21 cellular contexts compared by ENCODE assay signal in the genomic region with DNA sequence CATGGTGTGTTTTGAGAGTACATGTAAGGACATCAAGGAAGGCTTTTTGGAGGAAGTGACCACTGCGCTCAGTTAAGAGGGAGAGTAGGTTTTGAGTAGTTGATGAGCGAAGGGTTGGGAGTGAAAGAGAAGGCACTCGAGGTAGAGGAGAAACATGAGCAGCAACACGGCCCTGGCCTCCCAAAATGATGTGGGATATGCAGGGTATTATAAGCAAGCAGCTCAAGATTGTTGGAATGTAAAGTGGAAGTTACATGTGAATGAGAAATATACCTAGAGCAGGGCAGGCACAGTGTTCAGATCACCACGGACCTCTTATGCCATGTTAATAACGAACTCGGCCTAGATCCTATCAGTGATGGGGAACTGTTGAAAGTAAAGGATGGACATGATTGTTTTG. TPM values are rescaled to one million over a fixed set of nuclear protein-coding genes. Genes with fewer than 3 reads are reported as not detected.
DNase-seq lines count a peak whose midpoint lies in the region; ATAC-seq, FAIRE-seq and TF ChIP-seq lines count a peak whose summit lies in the region.
"Had no signal": no experiment of that assay in that cellular context is flagged by ENCODE, and none has a peak within 500 bp of the region (broad histone marks: within the 10 kb centered on the region; RNA-seq: fewer than 3 reads in every experiment).

No MANE protein-coding gene starts in this region.

- peaks cover 33% of the 10 kb centered on the region for H3K36me3 ChIP-seq in DOHH2 (ENCODE audit: control insufficient read depth, low read length)
- H3K36me3 ChIP-seq: esophagus muscularis mucosa, pancreas, WERI-Rb-1 had no signal

- ATAC-seq in naive B cell (ENCODE audit: low read depth in 2 of 2) (no peak), left lobe of liver (no peak)
- ATAC-seq: pancreas had no signal

- TF ChIP-seq CTCF in DOHH2 (IDR thresholded peaks at IDR 0.05; ENCODE audit: low read depth, low read length, poor library complexity, severe bottlenecking) (no peak), D721Med (IDR thresholded peaks at IDR 0.05; ENCODE audit: insufficient read depth, missing control alignments) (no peak)

- H3K4me3 ChIP-seq in DOHH2 (ENCODE audit: low read length) = peak overlapping the region; percentile 90
- H3K4me3 ChIP-seq: esophagus muscularis mucosa, pancreas had no signal

- H3K4me3 Mint-ChIP-seq in activated CD4-positive, alpha-beta memory T cell treated with anti-CD3 and anti-CD28 coated beads, Interleukin-2, amount 10 ng/mL, durations not matched to agents 7 days and 5 days = peak overlapping the region; percentile 31
- peak overlapping the region in 1 of 8 donors; percentile 26 for H3K4me3 Mint-ChIP-seq in naive B cell
- H3K4me3 Mint-ChIP-seq: HFFc6 had no signal

- peaks cover 28% of the 10 kb centered on the region for H3K36me3 Mint-ChIP-seq in activated CD4-positive, alpha-beta memory T cell treated with anti-CD3 and anti-CD28 coated beads, Interleukin-2, amount 10 ng/mL, durations not matched to agents 7 days and 5 days (ENCODE audit: low read depth)
- peaks cover 0 to 12% of the 10 kb centered on the region in 2 donors for H3K36me3 Mint-ChIP-seq in naive B cell

- peak overlapping the region; percentile 98 for H3K4me2 ChIP-seq in DOHH2 (ENCODE audit: low read length)

- H3K27me3 ChIP-seq in DOHH2 (ENCODE audit: control insufficient read depth, low read length) = no peaks in the 10 kb centered on the region
- H3K27me3 ChIP-seq: esophagus muscularis mucosa, pancreas had no signal

- peak overlapping the region; percentile 98 for H3K27ac ChIP-seq in DOHH2 (ENCODE audit: low read depth, low read length)
- H3K27ac ChIP-seq: 22Rv1, esophagus muscularis mucosa, pancreas, WERI-Rb-1 had no signal

- H3K9me3 ChIP-seq in DOHH2 (ENCODE audit: control insufficient read depth, insufficient read depth, low read length) = no peaks in the 10 kb centered on the region
- H3K9me3 ChIP-seq: esophagus muscularis mucosa, pancreas had no signal

- no peaks in the 10 kb centered on the region for H3K9me3 Mint-ChIP-seq in activated CD4-positive, alpha-beta memory T cell treated with anti-CD3 and anti-CD28 coated beads, Interleukin-2, amount 10 ng/mL, durations not matched to agents 7 days and 5 days
- no peaks in the 10 kb centered on the region for H3K9me3 Mint-ChIP-seq in naive B cell
- H3K9me3 Mint-ChIP-seq: HFFc6 had no signal

- H3F3A ChIP-seq in DOHH2 (ENCODE audit: control insufficient read depth, insufficient read depth) = peaks cover 33% of the 10 kb centered on the region

- POLR2A ChIA-PET in activated CD4-positive, alpha-beta memory T cell treated with anti-CD3 and anti-CD28 coated beads, Interleukin-2, amount 10 ng/mL, durations not matched to agents 7 days and 5 days (lab: Charles Lee) = interaction anchor here (1.1 to 8.8 kb wide), 8 partner anchors 9 to 191 kb away, joined by 3 to 123 read pairs (median 17); a partner anchor contains a TSS

- H3K27ac Mint-ChIP-seq in activated CD4-positive, alpha-beta memory T cell treated with anti-CD3 and anti-CD28 coated beads, Interleukin-2, amount 10 ng/mL, durations not matched to agents 7 days and 5 days = peak overlapping the region; percentile 96
- H3K27ac Mint-ChIP-seq in naive B cell = peak overlapping the region; percentile 40 to 99 (median 94)
- H3K27ac Mint-ChIP-seq: HFFc6 had no signal

- no peaks in the 10 kb centered on the region for H3K9me2 ChIP-seq in DOHH2 (replicated peaks; ENCODE audit: control insufficient read depth, low read length)

- FAIRE-seq in D721Med (lab: Jason Lieb, UNC) = no peak
- FAIRE-seq: astrocyte, G401.6, pancreas had no signal

- H3K79me2 ChIP-seq in DOHH2 (ENCODE audit: control insufficient read depth, low read length) = peaks cover 32% of the 10 kb centered on the region

- H3K27me3 Mint-ChIP-seq in activated CD4-positive, alpha-beta memory T cell treated with anti-CD3 and anti-CD28 coated beads, Interleukin-2, amount 10 ng/mL, durations not matched to agents 7 days and 5 days = no peaks in the 10 kb centered on the region
- H3K27me3 Mint-ChIP-seq in naive B cell = no peaks in the 10 kb centered on the region

- peaks cover 27% of the 10 kb centered on the region for H3K4me1 Mint-ChIP-seq in activated CD4-positive, alpha-beta memory T cell treated with anti-CD3 and anti-CD28 coated beads, Interleukin-2, amount 10 ng/mL, durations not matched to agents 7 days and 5 days
- peaks cover 34 to 49% (median 36%) of the 10 kb centered on the region in 3 donors for H3K4me1 Mint-ChIP-seq in naive B cell

- H4K20me1 ChIP-seq in DOHH2 (ENCODE audit: control insufficient read depth, insufficient read depth, low read depth, low read length) = no peaks in the 10 kb centered on the region; the same call in 1 of the 2 replicates

- CTCF ChIA-PET in activated CD4-positive, alpha-beta memory T cell treated with anti-CD3 and anti-CD28 coated beads, Interleukin-2, amount 10 ng/mL, durations not matched to agents 7 days and 5 days (lab: Charles Lee) = interaction anchor here (2.0 to 2.1 kb wide), 2 partner anchors 33 to 193 kb away, joined by 5 to 13 read pairs; a partner anchor contains a TSS

- peak; percentile 34 for DNase-seq in SIG-M5 treated with dmso at 0.1 percent for 504 hours (lab: John Stamatoyannopoulos, UW; ENCODE audit: unreplicated experiment)
- DNase-seq in SIG-M5 (lab: John Stamatoyannopoulos, UW) = no peak
- DNase-seq in activated CD4-positive, alpha-beta memory T cell treated with anti-CD3 and anti-CD28 coated beads, Interleukin-2, amount 10 ng/mL, durations not matched to agents 7 days and 5 days = no peak
- DNase-seq in naive B cell = no peak
- DNase-seq in left lobe of liver (ENCODE audit: low spot score) = no peak
- no peak for DNase-seq in NCI-H2171 treated with DMSO at 0.1 percent for 48 hours (lab: John Stamatoyannopoulos, UW)
- no peak for DNase-seq in D721Med (ENCODE audit: insufficient read length, low spot score)
- DNase-seq: dermis blood vessel endothelial cell, glutamatergic neuron, HFFc6, islet precursor cell, NCI-H1417 treated with DMSO at 0.1 percent for 48 hours, NCI-H345, pancreas, WERI-Rb-1 had no signal

- H3K4me1 ChIP-seq in DOHH2 (ENCODE audit: control insufficient read depth, low read length) = peaks cover 53% of the 10 kb centered on the region

RNA-seq across cellular contexts. Expression of a gene that starts 2.1 kb away (rescaled TPM):
- total RNA-seq in activated CD4-positive, alpha-beta memory T cell treated with anti-CD3 and anti-CD28 coated beads, Interleukin-2, amount 10 ng/mL, durations not matched to agents 7 days and 5 days = 1,000 to 10,000 TPM; 1,463 to 1,491 TPM
- 1,000 to 10,000 TPM; 2,706 to 4,844 (median 2,864) TPM for polyA plus RNA-seq in naive B cell (ENCODE audit: low read depth in 6 of 6)
- 22.3 TPM for total RNA-seq in left lobe of liver

RNA-seq across cellular contexts. Expression of a gene that starts 9.3 kb away (rescaled TPM):
- not detected for total RNA-seq in activated CD4-positive, alpha-beta memory T cell treated with anti-CD3 and anti-CD28 coated beads, Interleukin-2, amount 10 ng/mL, durations not matched to agents 7 days and 5 days
- not detected for polyA plus RNA-seq in naive B cell (ENCODE audit: low read depth in 6 of 6)
- total RNA-seq in left lobe of liver = not detected
- total RNA-seq: astrocyte, dermis blood vessel endothelial cell, esophagus muscularis mucosa, HFFc6, pancreas, skeletal muscle tissue had no signal
- polyA plus RNA-seq: pancreas had no signal

RNA-seq across cellular contexts. Expression of a gene that starts 25.2 kb away (rescaled TPM):
- total RNA-seq in activated CD4-positive, alpha-beta memory T cell treated with anti-CD3 and anti-CD28 coated beads, Interleukin-2, amount 10 ng/mL, durations not matched to agents 7 days and 5 days = 1 to 10 TPM; 7.2 to 8.5 TPM
- 1 to 10 TPM; 2.4 to 4.8 (median 2.7) TPM for polyA plus RNA-seq in naive B cell (ENCODE audit: low read depth in 6 of 6)
- 0.30 TPM for total RNA-seq in left lobe of liver
- total RNA-seq: dermis blood vessel endothelial cell, HFFc6, skeletal muscle tissue had no signal

Comparison
In these comparisons a context has a peak if more than half of its experiments do, and no peak if none do; other contexts are left out.
1. RNA of a gene that starts 2.1 kb away (total RNA-seq): 1,463 to 1,491 TPM in activated CD4-positive, alpha-beta memory T cell treated with anti-CD3 and anti-CD28 coated beads, Interleukin-2, amount 10 ng/mL, durations not matched to agents 7 days and 5 days; 22.3 TPM in left lobe of liver (single experiment); every median in the first group is over 10 times any median in the second.